In genomic region chr5:110956280-110956912, GRCh38 we compare ENCODE assay signal across 15 cellular contexts.
A peak's percentile ranks its signal among the peaks of the same experiment; 100 is the strongest.
DNase-seq lines count a peak whose midpoint lies in the region; TF ChIP-seq lines count a peak whose summit lies in the region.
"Had no signal": no experiment of that assay in that cellular context is flagged by ENCODE, and none has a peak within 500 bp of the region (broad histone marks: within the 10 kb centered on the region; RNA-seq: fewer than 3 reads in every experiment).

No MANE protein-coding gene starts in this region.

- no peaks in the 10 kb centered on the region for H3K79me2 ChIP-seq in KMS-11 (ENCODE audit: insufficient read depth, low read depth)

- peak overlapping the region; percentile 36; the same call in 1 of the 2 replicates for H3K4me2 ChIP-seq in KMS-11
- H3K4me2 ChIP-seq: SK-N-SH had no signal

- peak overlapping the region; percentile 41 for H2AFZ ChIP-seq in KMS-11 (ENCODE audit: low read depth)

- H3K4me1 ChIP-seq in KMS-11 (ENCODE audit: low read depth, poor library complexity, severe bottlenecking) = peaks cover 18% of the 10 kb centered on the region
- H3K4me1 ChIP-seq: left lung, vagina had no signal

- H3K27ac ChIP-seq in KMS-11 = peak overlapping the region; percentile 42; the same call in 1 of the 2 replicates
- H3K27ac ChIP-seq: left lung, vagina had no signal

- no peak overlapping the region for H3K9ac ChIP-seq in KMS-11
- H3K9ac ChIP-seq: SK-N-SH had no signal

- DNase-seq in DMS79 (lab: John Stamatoyannopoulos, UW) = peak; percentile 38
- DNase-seq in NCI-H524 treated with DMSO at 0.1 percent for 48 hours (lab: John Stamatoyannopoulos, UW) = peak; percentile 56
- peak; percentile 28 for DNase-seq in myocyte (ENCODE audit: low read depth)
- DNase-seq in MG63 = no peak
- DNase-seq in HT-29 (ENCODE audit: low spot score) = no peak
- DNase-seq in middle frontal gyrus (ENCODE audit: extremely low spot score, low spot score) = no peak
- DNase-seq: activated CD4-positive, alpha-beta T cell treated with anti-CD3 and anti-CD28 coated beads, Interleukin-2, amount 10 ng/mL, durations not matched to agents 24 days and 14 days; HFFc6; immature natural killer cell; NCI-H2171 treated with DMSO at 0.1 percent for 48 hours; SK-N-SH; T-helper 2 cell had no signal

- H3K36me3 ChIP-seq in KMS-11 (ENCODE audit: insufficient read depth) = no peaks in the 10 kb centered on the region
- no peaks in the 10 kb centered on the region for H3K36me3 ChIP-seq in MG63
- H3K36me3 ChIP-seq: left lung, vagina had no signal

- no peaks in the 10 kb centered on the region for H3K9me3 ChIP-seq in MG63
- H3K9me3 ChIP-seq: left lung, SK-N-SH, vagina had no signal

- no peaks in the 10 kb centered on the region for H4K20me1 ChIP-seq in KMS-11 (ENCODE audit: insufficient read depth)

- no peak for TF ChIP-seq CTCF in KMS-11 (conservative IDR thresholded peaks at IDR 0.05; ENCODE audit: low read depth, low read length)

- H3K4me3 ChIP-seq in KMS-11 (IDR thresholded peaks at IDR 0.05; ENCODE audit: insufficient read depth, low read depth, low read length) = no peak overlapping the region
- no peak overlapping the region for H3K4me3 ChIP-seq in MG63
- H3K4me3 ChIP-seq: left lung, vagina had no signal

- H3K27me3 ChIP-seq in KMS-11 (ENCODE audit: insufficient read depth, low read depth) (no peaks in the 10 kb centered on the region), MG63 (no peaks in the 10 kb centered on the region)
- H3K27me3 ChIP-seq: left lung, vagina had no signal

Comparison
In these comparisons a context has a peak if more than half of its experiments do, and no peak if none do; other contexts are left out.
1. DNase-seq: peak in DMS79 (single experiment), NCI-H524 treated with DMSO at 0.1 percent for 48 hours (single experiment) and myocyte (single experiment); none in MG63 (single experiment), HT-29 (single experiment) and middle frontal gyrus (single experiment).